Comparison of ENCODE assay signal across 9 cellular contexts in the genomic region with DNA sequence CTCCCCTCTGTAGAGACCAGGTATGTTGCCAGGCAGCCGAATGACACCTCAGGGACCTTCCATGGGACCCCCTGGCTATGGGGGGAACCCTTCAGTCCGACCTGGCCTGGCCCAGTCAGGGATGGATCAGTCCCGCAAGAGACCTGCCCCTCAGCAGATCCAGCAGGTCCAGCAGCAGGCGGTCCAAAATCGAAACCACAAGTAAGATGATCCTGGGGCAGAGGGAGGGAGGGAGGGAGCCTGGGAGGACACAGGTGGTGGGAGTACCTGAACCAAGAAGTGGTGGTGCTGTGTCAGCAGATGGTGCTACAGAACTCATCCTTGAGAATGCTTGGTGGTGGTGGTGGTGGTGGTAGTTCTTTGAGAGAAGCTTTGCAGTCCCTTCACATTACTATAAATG. TPM values are rescaled to one million over a fixed set of nuclear protein-coding genes. Genes with fewer than 3 reads are reported as not detected.
DNase-seq lines count a peak whose midpoint lies in the region; ATAC-seq lines count a peak whose summit lies in the region.
"Had no signal": no experiment of that assay in that cellular context is flagged by ENCODE, and none has a peak within 500 bp of the region (broad histone marks: within the 10 kb centered on the region; RNA-seq: fewer than 3 reads in every experiment).

No MANE protein-coding gene starts in this region.

- intact Hi-C loops in activated T-helper 2 cell treated with anti-CD3 and anti-CD28 coated beads, Interferon-gamma antibody, Interleukin-2, Interleukin-4, amounts not matched to agents 10 μg/mL and 5 μg/mL and 100 μg/mL, durations not matched to agents 14 hours and 24 hours and 36 hours (cut with micrococcal nuclease), result loop anchor here (5.0 kb wide), 1 partner anchor 316 kb away; a partner anchor contains a TSS

- peak overlapping the region; percentile 85 for H3K4me3 Mint-ChIP-seq in T-helper 1 cell treated with Interleukin-12 subunit alpha and Interleukin-12 subunit beta and Interleukin-4 antibody, amounts not matched to agents 30 μg/mL and 1 μg/mL, for 36 hours
- H3K4me3 Mint-ChIP-seq in activated T-helper 2 cell treated with anti-CD3 and anti-CD28 coated beads, Interferon-gamma antibody, Interleukin-2, Interleukin-4, amounts not matched to agents 10 μg/mL and 5 μg/mL and 100 μg/mL, durations not matched to agents 14 hours and 24 hours and 36 hours (ENCODE audit: low read depth), result peak overlapping the region; percentile 78

- peaks cover 16% of the 10 kb centered on the region for H3K36me3 Mint-ChIP-seq in T-helper 1 cell treated with Interleukin-12 subunit alpha and Interleukin-12 subunit beta and Interleukin-4 antibody, amounts not matched to agents 30 μg/mL and 1 μg/mL, for 36 hours (ENCODE audit: low read depth)
- peaks cover 41% of the 10 kb centered on the region for H3K36me3 Mint-ChIP-seq in activated T-helper 2 cell treated with anti-CD3 and anti-CD28 coated beads, Interferon-gamma antibody, Interleukin-2, Interleukin-4, amounts not matched to agents 10 μg/mL and 5 μg/mL and 100 μg/mL, durations not matched to agents 14 hours and 24 hours and 36 hours (ENCODE audit: low read depth)

- H3K9me3 ChIP-seq in iPS-20b (ENCODE audit: insufficient read depth, low read depth, low read length), result no peaks in the 10 kb centered on the region
- H3K9me3 ChIP-seq: adrenal gland had no signal

- H3K9me3 Mint-ChIP-seq in T-helper 1 cell treated with Interleukin-12 subunit alpha and Interleukin-12 subunit beta and Interleukin-4 antibody, amounts not matched to agents 30 μg/mL and 1 μg/mL, for 36 hours, result no peaks in the 10 kb centered on the region
- H3K9me3 Mint-ChIP-seq in activated T-helper 2 cell treated with anti-CD3 and anti-CD28 coated beads, Interferon-gamma antibody, Interleukin-2, Interleukin-4, amounts not matched to agents 10 μg/mL and 5 μg/mL and 100 μg/mL, durations not matched to agents 14 hours and 24 hours and 36 hours, result no peaks in the 10 kb centered on the region

- H3K27me3 ChIP-seq in iPS-20b (ENCODE audit: insufficient read depth, low read length), result peaks cover 11% of the 10 kb centered on the region
- H3K27me3 ChIP-seq: adrenal gland had no signal

- no peak for ATAC-seq in GM21381 (IDR thresholded peaks at IDR 0.05; ENCODE audit: unreplicated experiment)

- DNase-seq in T-helper 1 cell (no peak), substantia nigra (lab: John Stamatoyannopoulos, UW) (no peak), iPS-NIHi11 (ENCODE audit: low spot score) (no peak), kidney tubule cell (ENCODE audit: low spot score) (no peak)
- no peak for DNase-seq in activated T-helper 2 cell treated with anti-CD3 and anti-CD28 coated beads, Interferon-gamma antibody, Interleukin-2, Interleukin-4, amounts not matched to agents 10 μg/mL and 5 μg/mL and 100 μg/mL, durations not matched to agents 14 hours and 24 hours and 36 hours (ENCODE audit: low spot score)

- peak overlapping the region; percentile 86; the same call in 1 of the 2 replicates for H3K9ac ChIP-seq in iPS-20b (ENCODE audit: low read depth, low read length)

- H3K27ac ChIP-seq in iPS-20b (ENCODE audit: low read length), result peak overlapping the region; percentile 30
- peak overlapping the region; percentile 92 for H3K27ac ChIP-seq in substantia nigra (ENCODE audit: low read depth, low read length, poor library complexity, severe bottlenecking)

- H3K4me1 ChIP-seq in iPS-20b (ENCODE audit: insufficient read depth, low read length), result no peaks in the 10 kb centered on the region

- peak overlapping the region; percentile 86 for H3K27ac Mint-ChIP-seq in T-helper 1 cell treated with Interleukin-12 subunit alpha and Interleukin-12 subunit beta and Interleukin-4 antibody, amounts not matched to agents 30 μg/mL and 1 μg/mL, for 36 hours
- peak overlapping the region; percentile 71 for H3K27ac Mint-ChIP-seq in activated T-helper 2 cell treated with anti-CD3 and anti-CD28 coated beads, Interferon-gamma antibody, Interleukin-2, Interleukin-4, amounts not matched to agents 10 μg/mL and 5 μg/mL and 100 μg/mL, durations not matched to agents 14 hours and 24 hours and 36 hours

- H3K27me3 Mint-ChIP-seq in T-helper 1 cell treated with Interleukin-12 subunit alpha and Interleukin-12 subunit beta and Interleukin-4 antibody, amounts not matched to agents 30 μg/mL and 1 μg/mL, for 36 hours (ENCODE audit: low read depth), result no peaks in the 10 kb centered on the region
- no peaks in the 10 kb centered on the region for H3K27me3 Mint-ChIP-seq in activated T-helper 2 cell treated with anti-CD3 and anti-CD28 coated beads, Interferon-gamma antibody, Interleukin-2, Interleukin-4, amounts not matched to agents 10 μg/mL and 5 μg/mL and 100 μg/mL, durations not matched to agents 14 hours and 24 hours and 36 hours (ENCODE audit: low read depth)

- H3K4me1 Mint-ChIP-seq in T-helper 1 cell treated with Interleukin-12 subunit alpha and Interleukin-12 subunit beta and Interleukin-4 antibody, amounts not matched to agents 30 μg/mL and 1 μg/mL, for 36 hours (ENCODE audit: low read depth), result peaks cover 21% of the 10 kb centered on the region
- peaks cover 29% of the 10 kb centered on the region for H3K4me1 Mint-ChIP-seq in activated T-helper 2 cell treated with anti-CD3 and anti-CD28 coated beads, Interferon-gamma antibody, Interleukin-2, Interleukin-4, amounts not matched to agents 10 μg/mL and 5 μg/mL and 100 μg/mL, durations not matched to agents 14 hours and 24 hours and 36 hours (ENCODE audit: low read depth)

- peak overlapping the region; percentile 95 for H3K4me3 ChIP-seq in iPS-20b (ENCODE audit: low read length)

- H3K36me3 ChIP-seq in iPS-20b (ENCODE audit: insufficient read depth, low read depth, low read length), result peaks cover 47% of the 10 kb centered on the region

RNA-seq across cellular contexts. Expression of a gene that starts 1.0 kb away (rescaled TPM):
- total RNA-seq in activated T-helper 2 cell treated with anti-CD3 and anti-CD28 coated beads, Interferon-gamma antibody, Interleukin-2, Interleukin-4, amounts not matched to agents 10 μg/mL and 5 μg/mL and 100 μg/mL, durations not matched to agents 14 hours and 24 hours and 36 hours, result 71.5 and 76.8 TPM in 2 replicates

RNA-seq across cellular contexts. Expression of a gene that starts 17.7 kb away (rescaled TPM):
- total RNA-seq in activated T-helper 2 cell treated with anti-CD3 and anti-CD28 coated beads, Interferon-gamma antibody, Interleukin-2, Interleukin-4, amounts not matched to agents 10 μg/mL and 5 μg/mL and 100 μg/mL, durations not matched to agents 14 hours and 24 hours and 36 hours, result 0.76 and 0.87 TPM in 2 replicates

RNA-seq across cellular contexts. Expression of a gene that starts 25.9 kb away (rescaled TPM):
- total RNA-seq in activated T-helper 2 cell treated with anti-CD3 and anti-CD28 coated beads, Interferon-gamma antibody, Interleukin-2, Interleukin-4, amounts not matched to agents 10 μg/mL and 5 μg/mL and 100 μg/mL, durations not matched to agents 14 hours and 24 hours and 36 hours, result 38.1 and 43.5 TPM in 2 replicates

RNA-seq across cellular contexts. Expression of a gene that starts 28.8 kb away (rescaled TPM):
- 20.4 and 20.7 TPM in 2 replicates for total RNA-seq in activated T-helper 2 cell treated with anti-CD3 and anti-CD28 coated beads, Interferon-gamma antibody, Interleukin-2, Interleukin-4, amounts not matched to agents 10 μg/mL and 5 μg/mL and 100 μg/mL, durations not matched to agents 14 hours and 24 hours and 36 hours
